14 cellular contexts compared by ENCODE assay signal in genomic region chr15:44623178-44623577, GRCh38.
"Had no signal": no experiment of that assay in that cellular context is flagged by ENCODE, and none has a peak within 500 bp of the region (broad histone marks: within the 10 kb centered on the region; RNA-seq: fewer than 3 reads in every experiment).

No MANE protein-coding gene starts in this region.

- H3K4me3 Mint-ChIP-seq: activated naive CD8-positive, alpha-beta T cell treated with anti-CD3 and anti-CD28 coated beads, Interleukin-2, amount 10 ng/mL, durations not matched to agents 7 days and 5 days; naive thymus-derived CD4-positive, alpha-beta T cell had no signal

- H3K9me3 Mint-ChIP-seq: activated naive CD8-positive, alpha-beta T cell treated with anti-CD3 and anti-CD28 coated beads, Interleukin-2, amount 10 ng/mL, durations not matched to agents 7 days and 5 days; naive thymus-derived CD4-positive, alpha-beta T cell had no signal

- DNase-seq: activated effector memory CD4-positive, alpha-beta T cell treated with anti-CD3 and anti-CD28 coated beads, Interleukin-2, amount 50 U/mL, for 16 hours; activated naive CD8-positive, alpha-beta T cell treated with anti-CD3 and anti-CD28 coated beads, Interleukin-2, amount 10 ng/mL, durations not matched to agents 7 days and 5 days; body of pancreas; caudate nucleus; dorsolateral prefrontal cortex; mesendoderm; naive thymus-derived CD4-positive, alpha-beta T cell; ovary; psoas muscle; right cardiac atrium; stimulated activated CD4-positive, alpha-beta T cell treated with anti-CD3 and anti-CD28 coated beads, Interleukin-2, amount 100 ng/mL, for 24 hours; T-helper 2 cell; thyroid gland; WERI-Rb-1 had no signal

- H3K27ac Mint-ChIP-seq: activated naive CD8-positive, alpha-beta T cell treated with anti-CD3 and anti-CD28 coated beads, Interleukin-2, amount 10 ng/mL, durations not matched to agents 7 days and 5 days had no signal

- H3K27me3 Mint-ChIP-seq: activated naive CD8-positive, alpha-beta T cell treated with anti-CD3 and anti-CD28 coated beads, Interleukin-2, amount 10 ng/mL, durations not matched to agents 7 days and 5 days; naive thymus-derived CD4-positive, alpha-beta T cell had no signal

- H3K4me1 Mint-ChIP-seq: activated naive CD8-positive, alpha-beta T cell treated with anti-CD3 and anti-CD28 coated beads, Interleukin-2, amount 10 ng/mL, durations not matched to agents 7 days and 5 days had no signal

- ATAC-seq: body of pancreas; naive thymus-derived CD4-positive, alpha-beta T cell; psoas muscle; right cardiac atrium had no signal
